2 cellular contexts compared by ENCODE assay signal in genomic region chr3:19899833-19900232, GRCh38. TPM values are rescaled to one million over a fixed set of nuclear protein-coding genes. Genes with fewer than 3 reads are reported as not detected.
"Had no signal": no experiment of that assay in that cellular context is flagged by ENCODE, and none has a peak within 500 bp of the region (broad histone marks: within the 10 kb centered on the region; RNA-seq: fewer than 3 reads in every experiment).

No MANE protein-coding gene starts in this region.

RNA-seq across cellular contexts. Expression of gene EFHB, which starts 34.2 kb away (rescaled TPM):
- total RNA-seq: occipital lobe, urinary bladder had no signal
